ENCODE assay signal across 8 cellular contexts in genomic region chr1:108646661-108647269, GRCh38. TPM values are rescaled to one million over a fixed set of nuclear protein-coding genes. Genes with fewer than 3 reads are reported as not detected.
DNase-seq lines count a peak whose midpoint lies in the region; ATAC-seq and TF ChIP-seq lines count a peak whose summit lies in the region.

No MANE protein-coding gene starts in this region.

- no peaks in the 10 kb centered on the region for H3K27me3 ChIP-seq in stomach smooth muscle (ENCODE audit: control insufficient read depth in 1 of 2, insufficient read depth in 2 of 2, low read length in 2 of 2)

- no peak overlapping the region for H3K9ac ChIP-seq in stomach smooth muscle (ENCODE audit: low read length in 2 of 2)

- no peaks in the 10 kb centered on the region for H3K9me3 Mint-ChIP-seq in endothelial cell (ENCODE audit: unreplicated experiment)
- no peaks in the 10 kb centered on the region for H3K9me3 Mint-ChIP-seq in natural killer cell

- TF ChIP-seq CTCF in endothelial cell (IDR thresholded peaks at IDR 0.05; ENCODE audit: unreplicated experiment) (no peak), natural killer cell (IDR thresholded peaks at IDR 0.05) (no peak)

- H3K27ac ChIP-seq in stomach smooth muscle (ENCODE audit: low read length): peak overlapping the region; percentile 37

- peaks cover 0 to 3% of the 10 kb centered on the region in 2 donors for H3K9me3 ChIP-seq in stomach smooth muscle (ENCODE audit: control insufficient read depth in 2 of 2, low read length in 2 of 2)

- H3K36me3 Mint-ChIP-seq in endothelial cell (ENCODE audit: low read depth, unreplicated experiment) (peaks cover 15% of the 10 kb centered on the region), natural killer cell (peaks cover 24% of the 10 kb centered on the region)

- H3K4me3 Mint-ChIP-seq in endothelial cell (ENCODE audit: unreplicated experiment): no peak overlapping the region
- peak overlapping the region; percentile 85 for H3K4me3 Mint-ChIP-seq in natural killer cell

- H3K4me1 ChIP-seq in stomach smooth muscle (ENCODE audit: control insufficient read depth, insufficient read depth, low read length): no peaks in the 10 kb centered on the region

- DNase-seq in LoVo (ENCODE audit: low spot score): peak; percentile 76
- peak; percentile 84 for DNase-seq in activated CD8-positive, alpha-beta memory T cell treated with anti-CD3 and anti-CD28 coated beads for 24 hours
- DNase-seq in endothelial cell (ENCODE audit: low spot score): no peak
- DNase-seq in natural killer cell: peak; percentile 79
- no peak for DNase-seq in GM19240 (ENCODE audit: insufficient read length, low spot score)
- DNase-seq in NCI-H1105 treated with DMSO at 0.1 percent for 48 hours (lab: John Stamatoyannopoulos, UW): no peak

- H3K4me3 ChIP-seq in stomach smooth muscle (ENCODE audit: low read length in 2 of 2): no peak overlapping the region

- H3K27me3 Mint-ChIP-seq in endothelial cell (ENCODE audit: unreplicated experiment) (peaks cover 4% of the 10 kb centered on the region), natural killer cell (ENCODE audit: low read depth in 2 of 2) (no peaks in the 10 kb centered on the region)

- peaks cover 23% of the 10 kb centered on the region for H3K4me1 Mint-ChIP-seq in endothelial cell (ENCODE audit: unreplicated experiment)
- peaks cover 68 to 70% of the 10 kb centered on the region in 2 donors for H3K4me1 Mint-ChIP-seq in natural killer cell

- intact Hi-C loops in natural killer cell (cut with micrococcal nuclease): loop anchor here (1.0 to 10.0 kb wide), 6 partner anchors 14 to 442 kb away; partner anchors contain the start of genes EEIG2, HENMT1, PRPF38B and SLC25A24

- peak; percentile 70 for ATAC-seq in GM18861 (IDR thresholded peaks at IDR 0.05; ENCODE audit: unreplicated experiment)
- peak; percentile 72 to 85 (median 78) for ATAC-seq in natural killer cell

- peak overlapping the region; percentile 68 for H3K27ac Mint-ChIP-seq in endothelial cell (ENCODE audit: unreplicated experiment)
- H3K27ac Mint-ChIP-seq in natural killer cell: peak overlapping the region; percentile 98

- H3K36me3 ChIP-seq in stomach smooth muscle (ENCODE audit: control insufficient read depth in 2 of 2, insufficient read depth in 2 of 2, low read length in 2 of 2): peaks cover 0 to 2% of the 10 kb centered on the region in 2 donors

RNA-seq across cellular contexts. Expression of gene HENMT1, which starts 14.1 kb away (rescaled TPM):
- 10.5 TPM for total RNA-seq in endothelial cell (ENCODE audit: unreplicated experiment)
- total RNA-seq in natural killer cell: 10 to 100 TPM; 26.9 to 41.5 (median 30.6) TPM

RNA-seq across cellular contexts. Expression of gene PRPF38B, which starts 45.3 kb away (rescaled TPM):
- total RNA-seq in endothelial cell (ENCODE audit: unreplicated experiment) (54.3 TPM), natural killer cell (100 to 1,000 TPM; 115 to 158 (median 156) TPM)

Comparison
In these comparisons a context has a peak if more than half of its experiments do, and no peak if none do; other contexts are left out.
1. DNase-seq: peak in LoVo (single experiment), activated CD8-positive, alpha-beta memory T cell treated with anti-CD3 and anti-CD28 coated beads for 24 hours (single experiment) and natural killer cell (single experiment); none in endothelial cell (single experiment), GM19240 (single experiment) and NCI-H1105 treated with DMSO at 0.1 percent for 48 hours (single experiment).